Comparison of ENCODE assay signal across 28 cellular contexts in genomic region chr12:114735011-114735410, GRCh38. TPM values are rescaled to one million over a fixed set of nuclear protein-coding genes. Genes with fewer than 3 reads are reported as not detected.
A peak's percentile ranks its signal among the peaks of the same experiment; 100 is the strongest.
DNase-seq lines count a peak whose midpoint lies in the region; ATAC-seq, FAIRE-seq and TF ChIP-seq lines count a peak whose summit lies in the region.
"Had no signal": no experiment of that assay in that cellular context is flagged by ENCODE, and none has a peak within 500 bp of the region (broad histone marks: within the 10 kb centered on the region; RNA-seq: fewer than 3 reads in every experiment).

No MANE protein-coding gene starts in this region.

- H3K27me3 ChIP-seq in HUES6 (ENCODE audit: control insufficient read depth, insufficient read depth, low read length) (peaks cover 47% of the 10 kb centered on the region), endodermal cell (ENCODE audit: control insufficient read depth, insufficient read depth, low read length, poor library complexity, severe bottlenecking) (no peaks in the 10 kb centered on the region), neural progenitor cell (peaks cover 57% of the 10 kb centered on the region)
- H3K27me3 ChIP-seq: BE2C, MG63, SJCRH30 had no signal

- H3K27ac Mint-ChIP-seq in endodermal cell (no peak overlapping the region), neural progenitor cell (no peak overlapping the region)
- H3K27ac Mint-ChIP-seq: CD14-positive monocyte; CD8-positive, alpha-beta memory T cell had no signal

- peak overlapping the region; percentile 44 for H3K4me3 ChIP-seq in HUES6 (ENCODE audit: low read depth, low read length)
- no peak overlapping the region for H3K4me3 ChIP-seq in endodermal cell (ENCODE audit: low read length)
- peak overlapping the region; percentile 26 for H3K4me3 ChIP-seq in neural progenitor cell
- H3K4me3 ChIP-seq: MG63, PC-9, SJCRH30 had no signal

- H3K79me2 ChIP-seq in neural progenitor cell (ENCODE audit: low read depth) = no peaks in the 10 kb centered on the region

- H3K4me1 Mint-ChIP-seq in endodermal cell (peaks cover 2% of the 10 kb centered on the region), neural progenitor cell (no peaks in the 10 kb centered on the region)
- H3K4me1 Mint-ChIP-seq: CD14-positive monocyte; CD8-positive, alpha-beta memory T cell had no signal

- TF ChIP-seq CTCF in endodermal cell (conservative IDR thresholded peaks at IDR 0.05) (no peak), neural progenitor cell (IDR thresholded peaks at IDR 0.05) (no peak)

- peak overlapping the region; percentile 50 for H2AFZ ChIP-seq in neural progenitor cell (replicated peaks)
- H2AFZ ChIP-seq: PC-9 had no signal

- peak; percentile 81 for DNase-seq in endodermal cell
- no peak for DNase-seq in neural progenitor cell (ENCODE audit: low spot score)
- no peak for DNase-seq in GM03348 (ENCODE audit: low spot score)
- no peak for DNase-seq in HTR-8/SVneo (ENCODE audit: insufficient read length, low spot score)
- DNase-seq in D341Med (ENCODE audit: low spot score) = no peak
- DNase-seq: 8988T; ACHN; BE2C; CD8-positive, alpha-beta memory T cell; DMS79 treated with DMSO at 0.1 percent for 48 hours; GOT3; KBM-7; MG63; NCI-H1105 treated with DMSO at 0.1 percent for 48 hours; NCI-H146; NCI-H1930; NCI-H2107; NCI-H446; NCI-H524 treated with DMSO at 0.1 percent for 48 hours; NCI-H774; PC-9; SJCRH30 had no signal

- H3K27me3 Mint-ChIP-seq in endodermal cell (ENCODE audit: insufficient read depth) = peaks cover 41% of the 10 kb centered on the region
- H3K27me3 Mint-ChIP-seq in neural progenitor cell (ENCODE audit: insufficient read depth, low read depth) = peaks cover 14% of the 10 kb centered on the region

- H3K9ac ChIP-seq in ES-I3 (ENCODE audit: low read depth, low read length) (peak overlapping the region; percentile 63; the same call in 1 of the 2 replicates), HUES6 (ENCODE audit: low read length) (no peak overlapping the region), endodermal cell (ENCODE audit: extremely low read depth, low read length, poor library complexity, severe bottlenecking) (no peak overlapping the region), neural progenitor cell (no peak overlapping the region)

- 70 to 74% methylated on average over 7 to 12 of the region's 12 CpGs for WGBS in endodermal cell (ENCODE audit: insufficient coverage in 1 of 2, insufficient read length in 1 of 2), 2 experiments

- H3K27ac ChIP-seq in HUES6 (ENCODE audit: low read depth, low read length) = no peak overlapping the region
- no peak overlapping the region for H3K27ac ChIP-seq in endodermal cell (ENCODE audit: low read depth, low read length)
- H3K27ac ChIP-seq in neural progenitor cell = no peak overlapping the region
- H3K27ac ChIP-seq: PC-9, SJCRH30 had no signal

- no peak for FAIRE-seq in HTR-8/SVneo (lab: Jason Lieb, UNC)

- H4K20me1 ChIP-seq in neural progenitor cell (ENCODE audit: low read depth) = no peaks in the 10 kb centered on the region

- H3K4me1 ChIP-seq in ES-I3 (ENCODE audit: insufficient read depth, low read length) (peaks cover 9% of the 10 kb centered on the region; the same call in 1 of the 2 replicates), HUES6 (ENCODE audit: control insufficient read depth, insufficient read depth, low read length) (peaks cover 25% of the 10 kb centered on the region), endodermal cell (ENCODE audit: control insufficient read depth, insufficient read depth, low read length) (no peaks in the 10 kb centered on the region), neural progenitor cell (peaks cover 8% of the 10 kb centered on the region)
- H3K4me1 ChIP-seq: BE2C, SJCRH30 had no signal

- H3K4me2 ChIP-seq in neural progenitor cell = peak overlapping the region; percentile 71
- H3K4me2 ChIP-seq: PC-9 had no signal

- ATAC-seq in GM18873 (IDR thresholded peaks at IDR 0.05; ENCODE audit: low FRiP score, unreplicated experiment) = no peak
- ATAC-seq: Right ventricle myocardium inferior, SK-N-SH treated with all-trans-retinoic acid at 6 μM for 48 hours had no signal

- peak overlapping the region; percentile 36 for H3K4me3 Mint-ChIP-seq in endodermal cell
- H3K4me3 Mint-ChIP-seq in neural progenitor cell = no peak overlapping the region
- H3K4me3 Mint-ChIP-seq: CD8-positive, alpha-beta memory T cell had no signal

- peaks cover 4% of the 10 kb centered on the region for H3F3A ChIP-seq in neural progenitor cell (ENCODE audit: low read depth)

- H3K36me3 ChIP-seq in ES-I3 (ENCODE audit: insufficient read depth, low read length) (no peaks in the 10 kb centered on the region), HUES6 (ENCODE audit: control insufficient read depth, insufficient read depth, low read length) (no peaks in the 10 kb centered on the region), endodermal cell (ENCODE audit: control insufficient read depth, insufficient read depth, low read length) (no peaks in the 10 kb centered on the region), neural progenitor cell (no peaks in the 10 kb centered on the region)
- H3K36me3 ChIP-seq: BE2C, MG63, SJCRH30 had no signal

- H3K36me3 Mint-ChIP-seq in endodermal cell (ENCODE audit: low read depth) (peaks cover 2% of the 10 kb centered on the region), neural progenitor cell (no peaks in the 10 kb centered on the region)
- H3K36me3 Mint-ChIP-seq: CD8-positive, alpha-beta memory T cell had no signal

- peaks cover 10% of the 10 kb centered on the region for H3K9me3 Mint-ChIP-seq in endodermal cell
- H3K9me3 Mint-ChIP-seq in neural progenitor cell = peaks cover 9% of the 10 kb centered on the region

- H3K9me3 ChIP-seq in ES-I3 (ENCODE audit: control insufficient read depth, insufficient read depth, low read length) (no peaks in the 10 kb centered on the region; the same call in 1 of the 2 replicates), HUES6 (ENCODE audit: control insufficient read depth, insufficient read depth, low read depth, low read length) (no peaks in the 10 kb centered on the region), endodermal cell (ENCODE audit: control insufficient read depth, low read length) (no peaks in the 10 kb centered on the region), neural progenitor cell (ENCODE audit: low read depth) (no peaks in the 10 kb centered on the region)
- H3K9me3 ChIP-seq: BE2C, MG63, SJCRH30 had no signal

RNA-seq across cellular contexts. Expression of gene TBX3, which starts 51.0 kb away (rescaled TPM):
- total RNA-seq in endodermal cell (10 to 100 TPM; 80.8 to 88.1 TPM), neural progenitor cell (ENCODE audit: low replicate concordance) (not detected in 2 replicates)
- 5.5 TPM for polyA plus RNA-seq in endodermal cell (2013, experiment 1 of 2)
- 5.9 TPM for polyA plus RNA-seq in endodermal cell (2013, experiment 2 of 2)
- total RNA-seq: CD8-positive, alpha-beta memory T cell; PC-9; SJCRH30 had no signal
- polyA plus RNA-seq: CD8-positive, alpha-beta memory T cell had no signal

Comparison
In these comparisons a context has a peak if more than half of its experiments do, and no peak if none do; other contexts are left out.
1. RNA of gene TBX3, which starts 51.0 kb away (total RNA-seq): 80.8 to 88.1 TPM in endodermal cell; not detected in neural progenitor cell; every median in the first group is over 10 times any median in the second.